ENCODE assay signal across 21 cellular contexts in genomic region chr16:75614247-75614897, GRCh38. TPM values are rescaled to one million over a fixed set of nuclear protein-coding genes. Genes with fewer than 3 reads are reported as not detected.
DNase-seq lines count a peak whose midpoint lies in the region; ATAC-seq, FAIRE-seq and TF ChIP-seq lines count a peak whose summit lies in the region.
"Had no signal": no experiment of that assay in that cellular context is flagged by ENCODE, and none has a peak within 500 bp of the region (broad histone marks: within the 10 kb centered on the region; RNA-seq: fewer than 3 reads in every experiment).

No MANE protein-coding gene starts in this region.

- H3K4me3 ChIP-seq in endothelial cell of umbilical vein (replicated peaks in 1 of 3; ENCODE audit: insufficient read depth in 1 of 3, low read depth in 1 of 3, low read length in 3 of 3) = no peak overlapping the region
- H3K4me3 ChIP-seq in retinal pigment epithelial cell (ENCODE audit: low read length) = no peak overlapping the region
- no peak overlapping the region for H3K4me3 ChIP-seq in thyroid gland (replicated peaks in 1 of 3)
- H3K4me3 ChIP-seq: pancreas, sigmoid colon had no signal

- CTCF ChIA-PET in endothelial cell of umbilical vein (lab: Charles Lee) = interaction anchor here (1.1 kb wide), 1 partner anchor 15 kb away, joined by 6 read pairs; no protein-coding TSS in a partner anchor

- H3K27ac ChIP-seq in endothelial cell of umbilical vein (ENCODE audit: insufficient read depth, low read depth, low read length) (no peak overlapping the region), thyroid gland (no peak overlapping the region)
- H3K27ac ChIP-seq: pancreas, sigmoid colon had no signal

- peaks cover 7 to 14% of the 10 kb centered on the region in 2 experiments for H3K36me3 ChIP-seq in endothelial cell of umbilical vein (ENCODE audit: control insufficient read depth in 2 of 2, extremely low read depth in 1 of 2, insufficient read depth in 2 of 2, low read length in 2 of 2)
- peaks cover 10 to 44% of the 10 kb centered on the region in 2 donors for H3K36me3 ChIP-seq in thyroid gland

- FAIRE-seq in endothelial cell of umbilical vein (lab: Jason Lieb, UNC) = no peak
- FAIRE-seq: G401.6, kidney, pancreas had no signal

- H3K4me2 ChIP-seq in endothelial cell of umbilical vein (ENCODE audit: insufficient read depth, low read length) = no peak overlapping the region

- TF ChIP-seq POLR2A in endothelial cell of umbilical vein (IDR thresholded peaks at IDR 0.05; ENCODE audit: low read depth, low read length) (no peak), thyroid gland (IDR thresholded peaks at IDR 0.05) (no peak)

- H4K20me1 ChIP-seq in endothelial cell of umbilical vein (replicated peaks; ENCODE audit: control insufficient read depth, extremely low read depth, insufficient read depth, low read length) = no peaks in the 10 kb centered on the region

- dilution Hi-C loops in endothelial cell of umbilical vein (cut with MboI; ENCODE audit: extremely low pct_ligation_motif_present, low sequenced_read_pairs) = no loop called here

- H2AFZ ChIP-seq in endothelial cell of umbilical vein (ENCODE audit: low read depth, low read length) = no peak overlapping the region

- DNase-seq in EH (ENCODE audit: low read depth) (peak; percentile 82), NCI-H226 (peak; percentile 50), endothelial cell of umbilical vein (ENCODE audit: low read depth, low spot score) (no peak), retinal pigment epithelial cell (ENCODE audit: low read depth) (peak; percentile 7), left colon (no peak), GOT3 (lab: John Stamatoyannopoulos, UW) (no peak), thyroid gland (no peak)
- DNase-seq: activated CD4-positive, alpha-beta T cell treated with anti-CD3 and anti-CD28 coated beads for 1 hour; effector CD8-positive, alpha-beta T cell; H7; hippocampal formation; kidney; naive thymus-derived CD4-positive, alpha-beta T cell; NCI-H187 treated with DMSO at 0.1 percent for 48 hours; NCI-H510A; pancreas; sigmoid colon; stimulated activated CD4-positive, alpha-beta T cell treated with anti-CD3 and anti-CD28 coated beads, Interleukin-1b, Interleukin-23, amount 100 ng/mL, for 48 hours; trophoblast cell had no signal

- H3K27me3 ChIP-seq in endothelial cell of umbilical vein (ENCODE audit: control insufficient read depth in 2 of 2, insufficient read depth in 2 of 2, low read length in 2 of 2) (no peaks in the 10 kb centered on the region), thyroid gland (no peaks in the 10 kb centered on the region)
- H3K27me3 ChIP-seq: pancreas, sigmoid colon had no signal

- H3K9me3 ChIP-seq in endothelial cell of umbilical vein (replicated peaks; ENCODE audit: control insufficient read depth, insufficient read depth, low read length) (no peaks in the 10 kb centered on the region), thyroid gland (no peaks in the 10 kb centered on the region)
- H3K9me3 ChIP-seq: pancreas, sigmoid colon had no signal

- no peaks in the 10 kb centered on the region for H3K9me1 ChIP-seq in endothelial cell of umbilical vein (replicated peaks; ENCODE audit: control insufficient read depth, extremely low read depth, insufficient read depth, low read length)

- POLR2A ChIA-PET in endothelial cell of umbilical vein (lab: Charles Lee) = no interaction called here

- no peaks in the 10 kb centered on the region for H3K79me2 ChIP-seq in endothelial cell of umbilical vein (ENCODE audit: control insufficient read depth, insufficient read depth, low read length)

- ATAC-seq in left colon (no peak), GM18517 (IDR thresholded peaks at IDR 0.05; ENCODE audit: unreplicated experiment) (no peak)
- ATAC-seq: naive thymus-derived CD4-positive, alpha-beta T cell had no signal

- intact Hi-C loops in endothelial cell of umbilical vein (cut with micrococcal nuclease) = no loop called here
- intact Hi-C loops in left colon (cut with DNase I, micrococcal nuclease) = no loop called here
- intact Hi-C loops in thyroid gland (cut with DNase I) = no loop called here

- BruUV-seq in endothelial cell of umbilical vein (replicated peaks; lab: Mats Ljungman, UMichigan) = no TSS peak

- 97 to 100% methylated on average over 1 of the region's 1 CpG for WGBS in thyroid gland, 2 donors

- no peak overlapping the region for H3K9ac ChIP-seq in endothelial cell of umbilical vein (replicated peaks; ENCODE audit: extremely low read depth, insufficient read depth, low read length)

- H3K4me1 ChIP-seq in endothelial cell of umbilical vein (ENCODE audit: control insufficient read depth, extremely low read depth, insufficient read depth, low read length) = no peaks in the 10 kb centered on the region
- no peaks in the 10 kb centered on the region for H3K4me1 ChIP-seq in thyroid gland
- H3K4me1 ChIP-seq: pancreas, sigmoid colon had no signal

- TF ChIP-seq CTCF in endothelial cell of umbilical vein (IDR thresholded peaks at IDR 0.05; ENCODE audit: extremely low read depth in 1 of 2, insufficient read depth in 1 of 2, low read depth in 1 of 2, low read length in 2 of 2) (no peak), retinal pigment epithelial cell (conservative IDR thresholded peaks at IDR 0.05; ENCODE audit: low read depth, low read length) (no peak), thyroid gland (IDR thresholded peaks at IDR 0.05) (no peak)

TF ChIP-seq in endothelial cell of umbilical vein, 7 proteins besides CTCF, POLR2A, EP300 and RAD21:
- TF ChIP-seq FOS (IDR thresholded peaks at IDR 0.05; ENCODE audit: borderline replicate concordance, insufficient read depth, low read length) (peak; percentile 56), MYC (IDR thresholded peaks at IDR 0.05; ENCODE audit: low read depth, low read length) (no peak)

RNA-seq across cellular contexts. Expression of gene ADAT1, which starts 8.7 kb away (rescaled TPM):
- total RNA-seq in endothelial cell of umbilical vein = 56.6 and 57.9 TPM in 2 replicates
- polyA plus RNA-seq in endothelial cell of umbilical vein = 27.2 and 33.2 TPM in 2 replicates
- 30.7 and 33.5 TPM in 2 replicates for polyA plus RNA-seq in endothelial cell of umbilical vein (2011; cell fraction: cytosol; rRNA removed)
- 44.5 and 47.6 TPM in 2 replicates for polyA plus RNA-seq in endothelial cell of umbilical vein (2011; cell fraction: nucleus; rRNA removed)
- 37.1 and 46.7 TPM in 2 replicates for polyA plus RNA-seq in endothelial cell of umbilical vein (2012)
- polyA minus RNA-seq in endothelial cell of umbilical vein = 40.2 and 49.1 TPM in 2 replicates
- 29.3 TPM for polyA minus RNA-seq in endothelial cell of umbilical vein (2011; cell fraction: cytosol; rRNA and poly(A)+ RNA removed)
- polyA minus RNA-seq in endothelial cell of umbilical vein (2011; cell fraction: nucleus; rRNA and poly(A)+ RNA removed) = 35.5 and 40.9 TPM in 2 replicates
- total RNA-seq in left colon = 10 to 100 TPM; 35.9 to 37.5 TPM
- 10 to 100 TPM; 36.8 to 72.3 (median 50.7) TPM for total RNA-seq in thyroid gland

RNA-seq across cellular contexts. Expression of gene KARS1, which starts 33.1 kb away (rescaled TPM):
- total RNA-seq in endothelial cell of umbilical vein (137 and 146 TPM in 2 replicates), left colon (100 to 1,000 TPM in 1 of 2 donors, 10 to 100 TPM in 1; 84.8 to 102 TPM), thyroid gland (100 to 1,000 TPM in 2 of 4 donors, 10 to 100 TPM in 2; 82.9 to 105 (median 95.4) TPM)
- 70.4 and 83.3 TPM in 2 replicates for polyA plus RNA-seq in endothelial cell of umbilical vein
- polyA plus RNA-seq in endothelial cell of umbilical vein (2011; cell fraction: cytosol; rRNA removed) = 124 and 136 TPM in 2 replicates
- 97.3 and 108 TPM in 2 replicates for polyA plus RNA-seq in endothelial cell of umbilical vein (2011; cell fraction: nucleus; rRNA removed)
- polyA plus RNA-seq in endothelial cell of umbilical vein (2012) = 149 and 166 TPM in 2 replicates
- 103 and 105 TPM in 2 replicates for polyA minus RNA-seq in endothelial cell of umbilical vein
- polyA minus RNA-seq in endothelial cell of umbilical vein (2011; cell fraction: cytosol; rRNA and poly(A)+ RNA removed) = 74.8 TPM
- 42.7 and 67.9 TPM in 2 replicates for polyA minus RNA-seq in endothelial cell of umbilical vein (2011; cell fraction: nucleus; rRNA and poly(A)+ RNA removed)

RNA-seq across cellular contexts. Expression of gene TERF2IP, which starts 33.2 kb away (rescaled TPM):
- 40.7 and 41.5 TPM in 2 replicates for total RNA-seq in endothelial cell of umbilical vein
- polyA plus RNA-seq in endothelial cell of umbilical vein = 17.3 and 19.0 TPM in 2 replicates
- polyA plus RNA-seq in endothelial cell of umbilical vein (2011; cell fraction: cytosol; rRNA removed) = 23.6 and 25.3 TPM in 2 replicates
- 15.0 and 22.1 TPM in 2 replicates for polyA plus RNA-seq in endothelial cell of umbilical vein (2011; cell fraction: nucleus; rRNA removed)
- polyA plus RNA-seq in endothelial cell of umbilical vein (2012) = 48.8 and 49.3 TPM in 2 replicates
- 8.0 and 9.7 TPM in 2 replicates for polyA minus RNA-seq in endothelial cell of umbilical vein
- 11.8 TPM for polyA minus RNA-seq in endothelial cell of umbilical vein (2011; cell fraction: cytosol; rRNA and poly(A)+ RNA removed)
- 11.5 and 11.9 TPM in 2 replicates for polyA minus RNA-seq in endothelial cell of umbilical vein (2011; cell fraction: nucleus; rRNA and poly(A)+ RNA removed)
- total RNA-seq in left colon = 10 to 100 TPM; 22.5 to 30.0 TPM
- 100 to 1,000 TPM in 3 of 4 donors, 10 to 100 TPM in 1; 96.4 to 115 (median 106) TPM for total RNA-seq in thyroid gland

RNA-seq across cellular contexts. Expression of gene GABARAPL2, which starts 48.2 kb away (rescaled TPM):
- total RNA-seq in endothelial cell of umbilical vein = 77.9 and 82.5 TPM in 2 replicates
- polyA plus RNA-seq in endothelial cell of umbilical vein = 51.9 and 84.5 TPM in 2 replicates
- polyA plus RNA-seq in endothelial cell of umbilical vein (2011; cell fraction: cytosol; rRNA removed) = 81.3 and 84.0 TPM in 2 replicates
- polyA plus RNA-seq in endothelial cell of umbilical vein (2011; cell fraction: nucleus; rRNA removed) = 41.5 and 46.8 TPM in 2 replicates
- 94.9 and 95.6 TPM in 2 replicates for polyA plus RNA-seq in endothelial cell of umbilical vein (2012)
- polyA minus RNA-seq in endothelial cell of umbilical vein = 28.3 and 29.0 TPM in 2 replicates
- polyA minus RNA-seq in endothelial cell of umbilical vein (2011; cell fraction: cytosol; rRNA and poly(A)+ RNA removed) = 21.4 TPM
- polyA minus RNA-seq in endothelial cell of umbilical vein (2011; cell fraction: nucleus; rRNA and poly(A)+ RNA removed) = 15.6 and 18.6 TPM in 2 replicates
- 100 to 1,000 TPM in 1 of 2 donors, 10 to 100 TPM in 1; 91.1 to 110 TPM for total RNA-seq in left colon
- total RNA-seq in thyroid gland = 100 to 1,000 TPM in 2 of 4 donors, 10 to 100 TPM in 2; 75.3 to 223 (median 122) TPM

RNA-seq across cellular contexts. Expression of gene TMEM231, which starts 58.3 kb away (rescaled TPM):
- total RNA-seq in endothelial cell of umbilical vein = 9.4 and 10.0 TPM in 2 replicates
- 35.8 and 41.7 TPM in 2 replicates for polyA plus RNA-seq in endothelial cell of umbilical vein
- 19.0 and 19.8 TPM in 2 replicates for polyA plus RNA-seq in endothelial cell of umbilical vein (2011; cell fraction: cytosol; rRNA removed)
- polyA plus RNA-seq in endothelial cell of umbilical vein (2011; cell fraction: nucleus; rRNA removed) = 13.1 and 15.3 TPM in 2 replicates
- polyA plus RNA-seq in endothelial cell of umbilical vein (2012) = 8.0 and 9.7 TPM in 2 replicates
- 45.8 and 61.7 TPM in 2 replicates for polyA minus RNA-seq in endothelial cell of umbilical vein
- polyA minus RNA-seq in endothelial cell of umbilical vein (2011; cell fraction: cytosol; rRNA and poly(A)+ RNA removed) = 13.8 TPM
- 7.1 and 7.5 TPM in 2 replicates for polyA minus RNA-seq in endothelial cell of umbilical vein (2011; cell fraction: nucleus; rRNA and poly(A)+ RNA removed)
- 1 to 10 TPM; 3.9 to 4.1 TPM for total RNA-seq in left colon
- 10 to 100 TPM in 2 of 4 donors, 1 to 10 TPM in 2; 3.6 to 22.2 (median 10.9) TPM for total RNA-seq in thyroid gland

Comparison
In these comparisons a context has a peak if more than half of its experiments do, and no peak if none do; other contexts are left out.
1. DNase-seq: peak in EH (single experiment), NCI-H226 (single experiment) and retinal pigment epithelial cell (single experiment); none in endothelial cell of umbilical vein (single experiment), left colon (0 of 2), GOT3 (single experiment) and thyroid gland (0 of 2).